ENCODE assay signal across 1 cellular context in the genomic region with DNA sequence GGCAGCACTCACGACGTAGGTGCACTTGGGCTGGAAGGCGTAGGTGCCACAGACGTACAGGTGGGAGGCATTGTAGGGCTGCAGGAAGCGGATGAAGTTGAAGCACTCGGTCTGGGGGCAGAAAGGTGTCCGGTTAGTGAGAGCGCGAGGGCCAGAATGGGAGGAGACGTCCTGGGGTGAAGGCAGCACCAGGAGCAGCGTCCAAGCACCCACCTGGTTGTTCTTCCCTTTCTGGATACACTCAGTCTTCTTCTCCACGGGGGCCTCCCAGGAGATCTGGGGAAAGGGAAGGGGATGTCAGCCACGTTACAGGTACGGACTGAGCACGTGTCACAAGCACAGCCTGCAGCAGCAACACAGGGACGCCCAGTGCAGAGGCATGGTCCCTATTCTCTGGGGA.
TF ChIP-seq lines count a peak whose summit lies in the region.

No MANE protein-coding gene starts in this region.

TF ChIP-seq in WTC11, 78 proteins besides CTCF, POLR2A, EP300 and RAD21:
- no peak for TF ChIP-seq MXD4 (CRISPR knock-in tag; IDR thresholded peaks at IDR 0.05; ENCODE audit: borderline replicate concordance)
- TF ChIP-seq ZNF423 (CRISPR knock-in tag; IDR thresholded peaks at IDR 0.05): no peak
- TF ChIP-seq FOXJ3 (CRISPR knock-in tag; IDR thresholded peaks at IDR 0.05; ENCODE audit: borderline replicate concordance): no peak
- TF ChIP-seq, protein P1, sequence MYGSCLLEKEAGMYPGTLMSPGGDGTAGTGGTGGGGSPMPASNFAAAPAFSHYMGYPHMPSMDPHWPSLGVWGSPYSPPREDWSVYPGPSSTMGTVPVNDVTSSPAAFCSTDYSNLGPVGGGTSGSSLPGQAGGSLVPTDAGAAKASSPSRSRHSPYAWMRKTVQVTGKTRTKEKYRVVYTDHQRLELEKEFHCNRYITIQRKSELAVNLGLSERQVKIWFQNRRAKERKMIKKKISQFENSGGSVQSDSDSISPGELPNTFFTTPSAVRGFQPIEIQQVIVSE (CRISPR knock-in tag; IDR thresholded peaks at IDR 0.05; ENCODE audit: borderline replicate concordance): no peak
- no peak for TF ChIP-seq ZNF232 (CRISPR knock-in tag; IDR thresholded peaks at IDR 0.05)
- TF ChIP-seq, protein P2, sequence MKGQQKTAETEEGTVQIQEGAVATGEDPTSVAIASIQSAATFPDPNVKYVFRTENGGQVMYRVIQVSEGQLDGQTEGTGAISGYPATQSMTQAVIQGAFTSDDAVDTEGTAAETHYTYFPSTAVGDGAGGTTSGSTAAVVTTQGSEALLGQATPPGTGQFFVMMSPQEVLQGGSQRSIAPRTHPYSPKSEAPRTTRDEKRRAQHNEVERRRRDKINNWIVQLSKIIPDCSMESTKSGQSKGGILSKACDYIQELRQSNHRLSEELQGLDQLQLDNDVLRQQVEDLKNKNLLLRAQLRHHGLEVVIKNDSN (CRISPR knock-in tag; IDR thresholded peaks at IDR 0.05): no peak
- no peak for TF ChIP-seq NFE2L1 (CRISPR knock-in tag; IDR thresholded peaks at IDR 0.05)
- TF ChIP-seq TP53 (CRISPR knock-in tag; IDR thresholded peaks at IDR 0.05): no peak
- TF ChIP-seq, protein P3, sequence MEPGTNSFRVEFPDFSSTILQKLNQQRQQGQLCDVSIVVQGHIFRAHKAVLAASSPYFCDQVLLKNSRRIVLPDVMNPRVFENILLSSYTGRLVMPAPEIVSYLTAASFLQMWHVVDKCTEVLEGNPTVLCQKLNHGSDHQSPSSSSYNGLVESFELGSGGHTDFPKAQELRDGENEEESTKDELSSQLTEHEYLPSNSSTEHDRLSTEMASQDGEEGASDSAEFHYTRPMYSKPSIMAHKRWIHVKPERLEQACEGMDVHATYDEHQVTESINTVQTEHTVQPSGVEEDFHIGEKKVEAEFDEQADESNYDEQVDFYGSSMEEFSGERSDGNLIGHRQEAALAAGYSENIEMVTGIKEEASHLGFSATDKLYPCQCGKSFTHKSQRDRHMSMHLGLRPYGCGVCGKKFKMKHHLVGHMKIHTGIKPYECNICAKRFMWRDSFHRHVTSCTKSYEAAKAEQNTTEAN (CRISPR knock-in tag; IDR thresholded peaks at IDR 0.05): no peak
- TF ChIP-seq, protein P4, sequence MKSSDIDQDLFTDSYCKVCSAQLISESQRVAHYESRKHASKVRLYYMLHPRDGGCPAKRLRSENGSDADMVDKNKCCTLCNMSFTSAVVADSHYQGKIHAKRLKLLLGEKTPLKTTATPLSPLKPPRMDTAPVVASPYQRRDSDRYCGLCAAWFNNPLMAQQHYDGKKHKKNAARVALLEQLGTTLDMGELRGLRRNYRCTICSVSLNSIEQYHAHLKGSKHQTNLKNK (CRISPR knock-in tag; IDR thresholded peaks at IDR 0.05): no peak
- TF ChIP-seq, protein P5, sequence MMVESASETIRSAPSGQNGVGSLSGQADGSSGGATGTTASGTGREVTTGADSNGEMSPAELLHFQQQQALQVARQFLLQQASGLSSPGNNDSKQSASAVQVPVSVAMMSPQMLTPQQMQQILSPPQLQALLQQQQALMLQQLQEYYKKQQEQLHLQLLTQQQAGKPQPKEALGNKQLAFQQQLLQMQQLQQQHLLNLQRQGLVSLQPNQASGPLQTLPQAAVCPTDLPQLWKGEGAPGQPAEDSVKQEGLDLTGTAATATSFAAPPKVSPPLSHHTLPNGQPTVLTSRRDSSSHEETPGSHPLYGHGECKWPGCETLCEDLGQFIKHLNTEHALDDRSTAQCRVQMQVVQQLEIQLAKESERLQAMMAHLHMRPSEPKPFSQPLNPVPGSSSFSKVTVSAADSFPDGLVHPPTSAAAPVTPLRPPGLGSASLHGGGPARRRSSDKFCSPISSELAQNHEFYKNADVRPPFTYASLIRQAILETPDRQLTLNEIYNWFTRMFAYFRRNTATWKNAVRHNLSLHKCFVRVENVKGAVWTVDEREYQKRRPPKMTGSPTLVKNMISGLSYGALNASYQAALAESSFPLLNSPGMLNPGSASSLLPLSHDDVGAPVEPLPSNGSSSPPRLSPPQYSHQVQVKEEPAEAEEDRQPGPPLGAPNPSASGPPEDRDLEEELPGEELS (CRISPR knock-in tag; IDR thresholded peaks at IDR 0.05): no peak
- TF ChIP-seq TEAD4 (CRISPR knock-in tag; IDR thresholded peaks at IDR 0.05): no peak
- TF ChIP-seq, protein P6, sequence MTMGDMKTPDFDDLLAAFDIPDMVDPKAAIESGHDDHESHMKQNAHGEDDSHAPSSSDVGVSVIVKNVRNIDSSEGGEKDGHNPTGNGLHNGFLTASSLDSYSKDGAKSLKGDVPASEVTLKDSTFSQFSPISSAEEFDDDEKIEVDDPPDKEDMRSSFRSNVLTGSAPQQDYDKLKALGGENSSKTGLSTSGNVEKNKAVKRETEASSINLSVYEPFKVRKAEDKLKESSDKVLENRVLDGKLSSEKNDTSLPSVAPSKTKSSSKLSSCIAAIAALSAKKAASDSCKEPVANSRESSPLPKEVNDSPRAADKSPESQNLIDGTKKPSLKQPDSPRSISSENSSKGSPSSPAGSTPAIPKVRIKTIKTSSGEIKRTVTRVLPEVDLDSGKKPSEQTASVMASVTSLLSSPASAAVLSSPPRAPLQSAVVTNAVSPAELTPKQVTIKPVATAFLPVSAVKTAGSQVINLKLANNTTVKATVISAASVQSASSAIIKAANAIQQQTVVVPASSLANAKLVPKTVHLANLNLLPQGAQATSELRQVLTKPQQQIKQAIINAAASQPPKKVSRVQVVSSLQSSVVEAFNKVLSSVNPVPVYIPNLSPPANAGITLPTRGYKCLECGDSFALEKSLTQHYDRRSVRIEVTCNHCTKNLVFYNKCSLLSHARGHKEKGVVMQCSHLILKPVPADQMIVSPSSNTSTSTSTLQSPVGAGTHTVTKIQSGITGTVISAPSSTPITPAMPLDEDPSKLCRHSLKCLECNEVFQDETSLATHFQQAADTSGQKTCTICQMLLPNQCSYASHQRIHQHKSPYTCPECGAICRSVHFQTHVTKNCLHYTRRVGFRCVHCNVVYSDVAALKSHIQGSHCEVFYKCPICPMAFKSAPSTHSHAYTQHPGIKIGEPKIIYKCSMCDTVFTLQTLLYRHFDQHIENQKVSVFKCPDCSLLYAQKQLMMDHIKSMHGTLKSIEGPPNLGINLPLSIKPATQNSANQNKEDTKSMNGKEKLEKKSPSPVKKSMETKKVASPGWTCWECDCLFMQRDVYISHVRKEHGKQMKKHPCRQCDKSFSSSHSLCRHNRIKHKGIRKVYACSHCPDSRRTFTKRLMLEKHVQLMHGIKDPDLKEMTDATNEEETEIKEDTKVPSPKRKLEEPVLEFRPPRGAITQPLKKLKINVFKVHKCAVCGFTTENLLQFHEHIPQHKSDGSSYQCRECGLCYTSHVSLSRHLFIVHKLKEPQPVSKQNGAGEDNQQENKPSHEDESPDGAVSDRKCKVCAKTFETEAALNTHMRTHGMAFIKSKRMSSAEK (CRISPR knock-in tag; IDR thresholded peaks at IDR 0.05; ENCODE audit: borderline replicate concordance): no peak
- TF ChIP-seq NR2C2 (CRISPR knock-in tag; IDR thresholded peaks at IDR 0.05): no peak
- no peak for TF ChIP-seq RORB (CRISPR knock-in tag; IDR thresholded peaks at IDR 0.05)
- TF ChIP-seq FOXK1 (CRISPR knock-in tag; IDR thresholded peaks at IDR 0.05): no peak
- TF ChIP-seq ZNF671 (CRISPR knock-in tag; IDR thresholded peaks at IDR 0.05): no peak
- TF ChIP-seq GTF2I (CRISPR knock-in tag; conservative IDR thresholded peaks at IDR 0.05): no peak
- TF ChIP-seq JAZF1 (CRISPR knock-in tag; IDR thresholded peaks at IDR 0.05): no peak
- TF ChIP-seq SMAD4 (CRISPR knock-in tag; IDR thresholded peaks at IDR 0.05): no peak
TF ChIP-seq in WTC11: peak in this region for 0.
